1 cellular context compared by ENCODE assay signal in the genomic region with DNA sequence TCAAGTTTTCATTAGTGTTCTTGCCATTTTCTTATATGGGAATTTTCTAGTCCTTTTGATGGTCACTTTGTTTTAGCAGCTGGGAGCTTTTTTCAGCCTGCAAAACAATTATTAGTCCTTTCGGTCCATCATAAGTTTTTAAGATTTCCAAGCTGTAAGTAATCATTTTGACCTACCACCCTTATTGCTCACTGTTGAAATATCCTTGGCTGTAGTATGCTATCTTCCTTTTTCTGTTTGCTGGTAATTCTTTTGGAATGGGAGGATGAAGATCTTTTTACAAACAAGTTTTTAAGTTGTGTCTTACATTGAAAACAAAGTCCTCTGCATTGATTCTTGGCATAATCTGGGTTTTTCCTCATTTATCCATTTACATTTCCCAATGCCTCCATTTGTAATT.
TF ChIP-seq lines count a peak whose summit lies in the region.

No MANE protein-coding gene starts in this region.

TF ChIP-seq in H1, 55 proteins besides CTCF, POLR2A, EP300 and RAD21 (continued from another document):
- TF ChIP-seq, protein P1, sequence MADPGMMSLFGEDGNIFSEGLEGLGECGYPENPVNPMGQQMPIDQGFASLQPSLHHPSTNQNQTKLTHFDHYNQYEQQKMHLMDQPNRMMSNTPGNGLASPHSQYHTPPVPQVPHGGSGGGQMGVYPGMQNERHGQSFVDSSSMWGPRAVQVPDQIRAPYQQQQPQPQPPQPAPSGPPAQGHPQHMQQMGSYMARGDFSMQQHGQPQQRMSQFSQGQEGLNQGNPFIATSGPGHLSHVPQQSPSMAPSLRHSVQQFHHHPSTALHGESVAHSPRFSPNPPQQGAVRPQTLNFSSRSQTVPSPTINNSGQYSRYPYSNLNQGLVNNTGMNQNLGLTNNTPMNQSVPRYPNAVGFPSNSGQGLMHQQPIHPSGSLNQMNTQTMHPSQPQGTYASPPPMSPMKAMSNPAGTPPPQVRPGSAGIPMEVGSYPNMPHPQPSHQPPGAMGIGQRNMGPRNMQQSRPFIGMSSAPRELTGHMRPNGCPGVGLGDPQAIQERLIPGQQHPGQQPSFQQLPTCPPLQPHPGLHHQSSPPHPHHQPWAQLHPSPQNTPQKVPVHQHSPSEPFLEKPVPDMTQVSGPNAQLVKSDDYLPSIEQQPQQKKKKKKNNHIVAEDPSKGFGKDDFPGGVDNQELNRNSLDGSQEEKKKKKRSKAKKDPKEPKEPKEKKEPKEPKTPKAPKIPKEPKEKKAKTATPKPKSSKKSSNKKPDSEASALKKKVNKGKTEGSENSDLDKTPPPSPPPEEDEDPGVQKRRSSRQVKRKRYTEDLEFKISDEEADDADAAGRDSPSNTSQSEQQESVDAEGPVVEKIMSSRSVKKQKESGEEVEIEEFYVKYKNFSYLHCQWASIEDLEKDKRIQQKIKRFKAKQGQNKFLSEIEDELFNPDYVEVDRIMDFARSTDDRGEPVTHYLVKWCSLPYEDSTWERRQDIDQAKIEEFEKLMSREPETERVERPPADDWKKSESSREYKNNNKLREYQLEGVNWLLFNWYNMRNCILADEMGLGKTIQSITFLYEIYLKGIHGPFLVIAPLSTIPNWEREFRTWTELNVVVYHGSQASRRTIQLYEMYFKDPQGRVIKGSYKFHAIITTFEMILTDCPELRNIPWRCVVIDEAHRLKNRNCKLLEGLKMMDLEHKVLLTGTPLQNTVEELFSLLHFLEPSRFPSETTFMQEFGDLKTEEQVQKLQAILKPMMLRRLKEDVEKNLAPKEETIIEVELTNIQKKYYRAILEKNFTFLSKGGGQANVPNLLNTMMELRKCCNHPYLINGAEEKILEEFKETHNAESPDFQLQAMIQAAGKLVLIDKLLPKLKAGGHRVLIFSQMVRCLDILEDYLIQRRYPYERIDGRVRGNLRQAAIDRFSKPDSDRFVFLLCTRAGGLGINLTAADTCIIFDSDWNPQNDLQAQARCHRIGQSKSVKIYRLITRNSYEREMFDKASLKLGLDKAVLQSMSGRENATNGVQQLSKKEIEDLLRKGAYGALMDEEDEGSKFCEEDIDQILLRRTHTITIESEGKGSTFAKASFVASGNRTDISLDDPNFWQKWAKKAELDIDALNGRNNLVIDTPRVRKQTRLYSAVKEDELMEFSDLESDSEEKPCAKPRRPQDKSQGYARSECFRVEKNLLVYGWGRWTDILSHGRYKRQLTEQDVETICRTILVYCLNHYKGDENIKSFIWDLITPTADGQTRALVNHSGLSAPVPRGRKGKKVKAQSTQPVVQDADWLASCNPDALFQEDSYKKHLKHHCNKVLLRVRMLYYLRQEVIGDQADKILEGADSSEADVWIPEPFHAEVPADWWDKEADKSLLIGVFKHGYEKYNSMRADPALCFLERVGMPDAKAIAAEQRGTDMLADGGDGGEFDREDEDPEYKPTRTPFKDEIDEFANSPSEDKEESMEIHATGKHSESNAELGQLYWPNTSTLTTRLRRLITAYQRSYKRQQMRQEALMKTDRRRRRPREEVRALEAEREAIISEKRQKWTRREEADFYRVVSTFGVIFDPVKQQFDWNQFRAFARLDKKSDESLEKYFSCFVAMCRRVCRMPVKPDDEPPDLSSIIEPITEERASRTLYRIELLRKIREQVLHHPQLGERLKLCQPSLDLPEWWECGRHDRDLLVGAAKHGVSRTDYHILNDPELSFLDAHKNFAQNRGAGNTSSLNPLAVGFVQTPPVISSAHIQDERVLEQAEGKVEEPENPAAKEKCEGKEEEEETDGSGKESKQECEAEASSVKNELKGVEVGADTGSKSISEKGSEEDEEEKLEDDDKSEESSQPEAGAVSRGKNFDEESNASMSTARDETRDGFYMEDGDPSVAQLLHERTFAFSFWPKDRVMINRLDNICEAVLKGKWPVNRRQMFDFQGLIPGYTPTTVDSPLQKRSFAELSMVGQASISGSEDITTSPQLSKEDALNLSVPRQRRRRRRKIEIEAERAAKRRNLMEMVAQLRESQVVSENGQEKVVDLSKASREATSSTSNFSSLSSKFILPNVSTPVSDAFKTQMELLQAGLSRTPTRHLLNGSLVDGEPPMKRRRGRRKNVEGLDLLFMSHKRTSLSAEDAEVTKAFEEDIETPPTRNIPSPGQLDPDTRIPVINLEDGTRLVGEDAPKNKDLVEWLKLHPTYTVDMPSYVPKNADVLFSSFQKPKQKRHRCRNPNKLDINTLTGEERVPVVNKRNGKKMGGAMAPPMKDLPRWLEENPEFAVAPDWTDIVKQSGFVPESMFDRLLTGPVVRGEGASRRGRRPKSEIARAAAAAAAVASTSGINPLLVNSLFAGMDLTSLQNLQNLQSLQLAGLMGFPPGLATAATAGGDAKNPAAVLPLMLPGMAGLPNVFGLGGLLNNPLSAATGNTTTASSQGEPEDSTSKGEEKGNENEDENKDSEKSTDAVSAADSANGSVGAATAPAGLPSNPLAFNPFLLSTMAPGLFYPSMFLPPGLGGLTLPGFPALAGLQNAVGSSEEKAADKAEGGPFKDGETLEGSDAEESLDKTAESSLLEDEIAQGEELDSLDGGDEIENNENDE (IDR thresholded peaks at IDR 0.05; ENCODE audit: insufficient replicate concordance, low read length) = no peak
- TF ChIP-seq HDAC2 (IDR thresholded peaks at IDR 0.05; ENCODE audit: borderline replicate concordance in 1 of 2, low read depth in 2 of 2, low read length in 2 of 2) = no peak
- no peak for TF ChIP-seq NANOG (IDR thresholded peaks at IDR 0.05; ENCODE audit: insufficient read depth, low read depth, low read length, poor library complexity, severe bottlenecking)
- TF ChIP-seq HDAC6 (IDR thresholded peaks at IDR 0.05; ENCODE audit: low read depth, low read length) = no peak
- TF ChIP-seq POLR2AphosphoS5 (IDR thresholded peaks at IDR 0.05; ENCODE audit: low read depth, low read length) = no peak
- no peak for TF ChIP-seq GTF2F1 (IDR thresholded peaks at IDR 0.05; ENCODE audit: borderline replicate concordance, low read depth, low read length)
- TF ChIP-seq CREB1 (IDR thresholded peaks at IDR 0.05) = no peak
- TF ChIP-seq NRF1 (IDR thresholded peaks at IDR 0.05; ENCODE audit: low read depth, low read length) = no peak
- TF ChIP-seq SRF (IDR thresholded peaks at IDR 0.05; ENCODE audit: low read depth, low read length) = no peak
- no peak for TF ChIP-seq YY1 (IDR thresholded peaks at IDR 0.05; ENCODE audit: low read depth, low read length)
- TF ChIP-seq, protein P2, sequence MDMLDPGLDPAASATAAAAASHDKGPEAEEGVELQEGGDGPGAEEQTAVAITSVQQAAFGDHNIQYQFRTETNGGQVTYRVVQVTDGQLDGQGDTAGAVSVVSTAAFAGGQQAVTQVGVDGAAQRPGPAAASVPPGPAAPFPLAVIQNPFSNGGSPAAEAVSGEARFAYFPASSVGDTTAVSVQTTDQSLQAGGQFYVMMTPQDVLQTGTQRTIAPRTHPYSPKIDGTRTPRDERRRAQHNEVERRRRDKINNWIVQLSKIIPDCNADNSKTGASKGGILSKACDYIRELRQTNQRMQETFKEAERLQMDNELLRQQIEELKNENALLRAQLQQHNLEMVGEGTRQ (IDR thresholded peaks at IDR 0.05; ENCODE audit: low read length) = no peak
- no peak for TF ChIP-seq SUZ12 (IDR thresholded peaks at IDR 0.05; ENCODE audit: low read length)
